ENCODE assay signal across 8 cellular contexts in genomic region chr7:134432296-134433152, GRCh38. TPM values are rescaled to one million over a fixed set of nuclear protein-coding genes. Genes with fewer than 3 reads are reported as not detected.
A peak's percentile ranks its signal among the peaks of the same experiment; 100 is the strongest.
DNase-seq lines count a peak whose midpoint lies in the region; ATAC-seq and TF ChIP-seq lines count a peak whose summit lies in the region.

No MANE protein-coding gene starts in this region.

- peak overlapping the region; percentile 54 to 85 (median 83) for H3K27ac ChIP-seq in gastroesophageal sphincter
- no peak overlapping the region for H3K27ac ChIP-seq in neutrophil
- peak overlapping the region; percentile 52 for H3K27ac ChIP-seq in subcutaneous abdominal adipose tissue (ENCODE audit: low read depth, low read length)

- peak overlapping the region; percentile 41 to 71 (median 58) for H3K9ac ChIP-seq in subcutaneous abdominal adipose tissue (ENCODE audit: low read length in 5 of 5)

- H3K27me3 ChIP-seq in H7 (ENCODE audit: control insufficient read depth, insufficient read depth, low read length) (no peaks in the 10 kb centered on the region), gastroesophageal sphincter (no peaks in the 10 kb centered on the region), neutrophil (peaks cover 20% of the 10 kb centered on the region), subcutaneous abdominal adipose tissue (ENCODE audit: control insufficient read depth in 5 of 5, insufficient read depth in 4 of 5, low read length in 5 of 5) (no peaks in the 10 kb centered on the region)

- DNase-seq in ELR (ENCODE audit: low read depth) (peak; percentile 94), H7 (peak; percentile 87), LoVo (ENCODE audit: low spot score) (peak; percentile 93), SHP77 treated with DMSO at 0.1 percent for 48 hours (lab: John Stamatoyannopoulos, UW) (peak; percentile 93)
- DNase-seq in activated naive CD4-positive, alpha-beta T cell treated with Interleukin-2 at 50 U/mL for 16 hours, result peak; percentile 71

- H3K36me3 ChIP-seq in H7 (replicated peaks; ENCODE audit: control insufficient read depth, insufficient read depth, low read length) (no peaks in the 10 kb centered on the region), gastroesophageal sphincter (no peaks in the 10 kb centered on the region), neutrophil (no peaks in the 10 kb centered on the region), subcutaneous abdominal adipose tissue (ENCODE audit: control insufficient read depth in 5 of 5, insufficient read depth in 5 of 5, low read length in 5 of 5) (no peaks in the 10 kb centered on the region)

- TF ChIP-seq CTCF in gastroesophageal sphincter (IDR thresholded peaks at IDR 0.05) (peak; percentile 44 to 84 (median 82)), neutrophil (IDR thresholded peaks at IDR 0.05) (peak; percentile 34)

- peak; percentile 95 for ATAC-seq in gastroesophageal sphincter

- H3K4me1 ChIP-seq in gastroesophageal sphincter (peaks cover 0 to 15% (median 0%) of the 10 kb centered on the region in 3 donors), neutrophil (ENCODE audit: control insufficient read depth in 1 of 2, insufficient read depth in 1 of 2, low read depth in 1 of 2, low read length in 1 of 2) (peaks cover 8 to 9% of the 10 kb centered on the region in 2 experiments), subcutaneous abdominal adipose tissue (ENCODE audit: control insufficient read depth in 5 of 5, insufficient read depth in 5 of 5, low read length in 5 of 5) (peaks cover 0 to 15% (median 14%) of the 10 kb centered on the region in 5 donors)

- TF ChIP-seq POLR2A in gastroesophageal sphincter (IDR thresholded peaks at IDR 0.05), result peak in 1 of 2 donors; percentile 9

- H3K9me3 ChIP-seq in gastroesophageal sphincter (no peaks in the 10 kb centered on the region), neutrophil (no peaks in the 10 kb centered on the region), subcutaneous abdominal adipose tissue (ENCODE audit: control insufficient read depth in 5 of 5, low read length in 5 of 5) (peaks cover 0 to 4% (median 0%) of the 10 kb centered on the region in 5 donors)

- H3K4me3 ChIP-seq in H7 (ENCODE audit: insufficient read depth, low read depth, low read length) (peak overlapping the region; percentile 40), gastroesophageal sphincter (peak overlapping the region; percentile 25 to 43), neutrophil (ENCODE audit: low read depth in 1 of 2, low read length in 1 of 2) (no peak overlapping the region), subcutaneous abdominal adipose tissue (ENCODE audit: low read depth in 1 of 5, low read length in 5 of 5) (peak overlapping the region; percentile 45 to 70 (median 66))

- no peak for TF ChIP-seq EP300 in gastroesophageal sphincter (IDR thresholded peaks at IDR 0.05)

- 0 to 22% methylated on average over 5 to 11 of the region's 31 CpGs for WGBS in gastroesophageal sphincter (ENCODE audit: low coverage in 1 of 2), 2 donors

RNA-seq across cellular contexts. Expression of gene AKR1B1, which starts 26.4 kb away (rescaled TPM):
- 108 and 120 TPM in 2 replicates for total RNA-seq in H7 (2014; rRNA removed; shearing (Covaris generic))
- 10 to 100 TPM; 34.1 to 55.2 (median 41.1) TPM for total RNA-seq in gastroesophageal sphincter

Comparison
In these comparisons a context has a peak if more than half of its experiments do, and no peak if none do; other contexts are left out.
1. H3K4me3 ChIP-seq: peak in H7 (single experiment), gastroesophageal sphincter (2 of 2) and subcutaneous abdominal adipose tissue (5 of 5); none in neutrophil (0 of 2).
2. Peak in every context shown above with its lines, with median percentiles within 50 percentile points of each other: DNase-seq.